ENCODE assay signal across 8 cellular contexts in the genomic region with DNA sequence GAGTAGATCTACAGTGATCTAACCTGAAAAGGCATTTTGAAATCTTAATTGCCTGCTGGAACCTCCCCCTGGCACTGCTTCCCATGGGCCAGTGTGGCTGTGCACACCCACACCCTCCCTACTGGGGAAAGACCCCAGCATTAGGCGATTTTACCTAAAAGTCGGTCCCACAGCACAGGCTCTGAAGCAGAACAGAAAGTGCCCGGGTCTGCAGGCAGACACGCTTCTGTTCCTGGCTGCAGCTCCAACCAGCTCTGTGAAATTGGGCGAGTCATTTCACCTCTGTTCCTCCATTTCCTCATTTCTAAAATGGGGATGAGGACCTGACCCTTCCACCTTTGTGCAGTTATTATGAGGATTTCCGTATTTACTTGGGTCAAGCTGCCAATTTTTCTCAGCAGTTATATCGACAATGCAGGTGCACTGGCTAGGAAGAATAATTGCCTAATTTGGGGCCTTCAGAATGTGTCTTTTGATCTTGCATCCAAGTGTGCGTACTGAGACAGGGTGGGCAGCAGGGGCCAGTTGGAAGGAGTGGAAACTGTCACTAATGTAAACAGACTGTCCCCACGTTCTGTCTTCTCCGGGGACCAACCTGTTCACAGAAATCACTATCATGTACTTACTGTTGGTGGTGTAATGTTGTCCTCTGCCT. TPM values are rescaled to one million over a fixed set of nuclear protein-coding genes. Genes with fewer than 3 reads are reported as not detected.
A peak's percentile ranks its signal among the peaks of the same experiment; 100 is the strongest.
DNase-seq lines count a peak whose midpoint lies in the region; ATAC-seq and TF ChIP-seq lines count a peak whose summit lies in the region.

No MANE protein-coding gene starts in this region.

- no peaks in the 10 kb centered on the region for H3K27me3 Mint-ChIP-seq in stimulated activated naive CD8-positive, alpha-beta T cell treated with anti-CD3 and anti-CD28 coated beads, Interleukin-15, Interleukin-2, amounts not matched to agents 100 ng/mL and 50 ng/mL, for 24 hours
- no peaks in the 10 kb centered on the region for H3K27me3 Mint-ChIP-seq in T-cell
- H3K27me3 Mint-ChIP-seq in Caco-2 (ENCODE audit: insufficient read depth, unreplicated experiment) = no peaks in the 10 kb centered on the region

- H3K4me1 ChIP-seq in lower lobe of right lung = peaks cover 97% of the 10 kb centered on the region
- peaks cover 59% of the 10 kb centered on the region for H3K4me1 ChIP-seq in Caco-2

- no TSS peak for BruUV-seq in Caco-2 (replicated peaks; lab: Mats Ljungman, UMichigan)

- ATAC-seq in stimulated activated naive CD8-positive, alpha-beta T cell treated with anti-CD3 and anti-CD28 coated beads, Interleukin-15, Interleukin-2, amounts not matched to agents 100 U/mL and 50 U/mL, for 24 hours = no peak
- ATAC-seq in T-cell (replicated peaks in 1 of 4) (no peak), lower lobe of right lung (peak; percentile 12 to 17)

- no peaks in the 10 kb centered on the region for H3K36me3 Mint-ChIP-seq in stimulated activated naive CD8-positive, alpha-beta T cell treated with anti-CD3 and anti-CD28 coated beads, Interleukin-15, Interleukin-2, amounts not matched to agents 100 ng/mL and 50 ng/mL, for 24 hours (ENCODE audit: low read depth)
- H3K36me3 Mint-ChIP-seq in T-cell (peaks cover 7% of the 10 kb centered on the region), Caco-2 (ENCODE audit: insufficient read depth, unreplicated experiment) (peaks cover 8% of the 10 kb centered on the region)

- TF ChIP-seq CTCF in lower lobe of right lung (IDR thresholded peaks at IDR 0.05) = no peak
- no peak for TF ChIP-seq CTCF in Caco-2 (IDR thresholded peaks at IDR 0.05; ENCODE audit: insufficient read depth in 1 of 2, low read depth in 1 of 2, low read length in 1 of 2, severe bottlenecking in 1 of 2, unreplicated experiment in 1 of 2)

- intact Hi-C loops in lower lobe of right lung (cut with DNase I) (no loop called here), Caco-2 (cut with micrococcal nuclease; ENCODE audit: unreplicated experiment) (no loop called here)

- peak overlapping the region; percentile 83 for H3K27ac Mint-ChIP-seq in stimulated activated naive CD8-positive, alpha-beta T cell treated with anti-CD3 and anti-CD28 coated beads, Interleukin-15, Interleukin-2, amounts not matched to agents 100 ng/mL and 50 ng/mL, for 24 hours
- H3K27ac Mint-ChIP-seq in T-cell (peak overlapping the region; percentile 94 to 96), Caco-2 (ENCODE audit: unreplicated experiment) (no peak overlapping the region)

- DNase-seq in stimulated activated naive CD8-positive, alpha-beta T cell treated with anti-CD3 and anti-CD28 coated beads, Interleukin-15, Interleukin-2, amounts not matched to agents 100 U/mL and 50 U/mL, for 24 hours = no peak
- DNase-seq in T-cell = no peak
- peak; percentile 61 for DNase-seq in lower lobe of right lung
- DNase-seq in NCI-H2107 treated with DMSO at 0.1 percent for 48 hours (lab: John Stamatoyannopoulos, UW; ENCODE audit: unreplicated experiment) = no peak
- DNase-seq in glomerular visceral epithelial cell (ENCODE audit: extremely low spot score) = no peak
- no peak for DNase-seq in DMS153 treated with DMSO at 0.1 percent for 48 hours (lab: John Stamatoyannopoulos, UW; ENCODE audit: unreplicated experiment)
- no peak for DNase-seq in Caco-2

- H3K36me3 ChIP-seq in lower lobe of right lung (no peaks in the 10 kb centered on the region), Caco-2 (ENCODE audit: control insufficient read depth, insufficient read depth, low read length) (no peaks in the 10 kb centered on the region)

- H3K4me3 Mint-ChIP-seq in stimulated activated naive CD8-positive, alpha-beta T cell treated with anti-CD3 and anti-CD28 coated beads, Interleukin-15, Interleukin-2, amounts not matched to agents 100 ng/mL and 50 ng/mL, for 24 hours = peak overlapping the region; percentile 67
- H3K4me3 Mint-ChIP-seq in T-cell (peak overlapping the region; percentile 63 to 97 (median 68)), Caco-2 (ENCODE audit: unreplicated experiment) (no peak overlapping the region)

- H3K4me3 ChIP-seq in lower lobe of right lung (peak overlapping the region; percentile 31), Caco-2 (ENCODE audit: low read depth, low read length) (no peak overlapping the region)

- H3K9me3 Mint-ChIP-seq in stimulated activated naive CD8-positive, alpha-beta T cell treated with anti-CD3 and anti-CD28 coated beads, Interleukin-15, Interleukin-2, amounts not matched to agents 100 ng/mL and 50 ng/mL, for 24 hours = no peaks in the 10 kb centered on the region
- H3K9me3 Mint-ChIP-seq in T-cell (no peaks in the 10 kb centered on the region), Caco-2 (ENCODE audit: unreplicated experiment) (no peaks in the 10 kb centered on the region)

- CTCF ChIA-PET in T-cell (lab: Charles Lee) (no interaction called here), Caco-2 (lab: Charles Lee) (no interaction called here)

- peak overlapping the region; percentile 100 for H3K27ac ChIP-seq in lower lobe of right lung

- H3K4me1 Mint-ChIP-seq in stimulated activated naive CD8-positive, alpha-beta T cell treated with anti-CD3 and anti-CD28 coated beads, Interleukin-15, Interleukin-2, amounts not matched to agents 100 ng/mL and 50 ng/mL, for 24 hours (ENCODE audit: low read depth) = peaks cover 97% of the 10 kb centered on the region
- H3K4me1 Mint-ChIP-seq in T-cell (peaks cover 92 to 97% (median 96%) of the 10 kb centered on the region in 3 donors), Caco-2 (ENCODE audit: low read depth, unreplicated experiment) (peaks cover 58% of the 10 kb centered on the region)

- H3K9me3 ChIP-seq in lower lobe of right lung = no peaks in the 10 kb centered on the region
- no peaks in the 10 kb centered on the region for H3K9me3 ChIP-seq in Caco-2

- POLR2A ChIA-PET in T-cell (lab: Charles Lee) = interaction anchor here (0.6 to 2.3 kb wide), 2 partner anchors 17 to 375 kb away, joined by 5 to 7 read pairs; no protein-coding TSS in a partner anchor
- POLR2A ChIA-PET in Caco-2 (lab: Charles Lee) = no interaction called here

- H3K27me3 ChIP-seq in lower lobe of right lung (ENCODE audit: low read depth) = no peaks in the 10 kb centered on the region
- H3K27me3 ChIP-seq in Caco-2 (replicated peaks; ENCODE audit: control insufficient read depth, insufficient read depth, low read length) = no peaks in the 10 kb centered on the region

RNA-seq across cellular contexts. Expression of a gene that starts 7.1 kb away (rescaled TPM):
- total RNA-seq in T-cell (100 to 1,000 TPM; 115 to 127 (median 124) TPM), lower lobe of right lung (58.0 TPM), Caco-2 (2022) (33.2 and 34.8 TPM in 2 replicates)

Comparison
In these comparisons a context has a peak if more than half of its experiments do, and no peak if none do; other contexts are left out.
1. ATAC-seq: peak in lower lobe of right lung (2 of 2); none in stimulated activated naive CD8-positive, alpha-beta T cell treated with anti-CD3 and anti-CD28 coated beads, Interleukin-15, Interleukin-2, amounts not matched to agents 100 U/mL and 50 U/mL, for 24 hours (single experiment) and T-cell (0 of 4).